Comparison of ENCODE assay signal across 1 cellular context in the genomic region with DNA sequence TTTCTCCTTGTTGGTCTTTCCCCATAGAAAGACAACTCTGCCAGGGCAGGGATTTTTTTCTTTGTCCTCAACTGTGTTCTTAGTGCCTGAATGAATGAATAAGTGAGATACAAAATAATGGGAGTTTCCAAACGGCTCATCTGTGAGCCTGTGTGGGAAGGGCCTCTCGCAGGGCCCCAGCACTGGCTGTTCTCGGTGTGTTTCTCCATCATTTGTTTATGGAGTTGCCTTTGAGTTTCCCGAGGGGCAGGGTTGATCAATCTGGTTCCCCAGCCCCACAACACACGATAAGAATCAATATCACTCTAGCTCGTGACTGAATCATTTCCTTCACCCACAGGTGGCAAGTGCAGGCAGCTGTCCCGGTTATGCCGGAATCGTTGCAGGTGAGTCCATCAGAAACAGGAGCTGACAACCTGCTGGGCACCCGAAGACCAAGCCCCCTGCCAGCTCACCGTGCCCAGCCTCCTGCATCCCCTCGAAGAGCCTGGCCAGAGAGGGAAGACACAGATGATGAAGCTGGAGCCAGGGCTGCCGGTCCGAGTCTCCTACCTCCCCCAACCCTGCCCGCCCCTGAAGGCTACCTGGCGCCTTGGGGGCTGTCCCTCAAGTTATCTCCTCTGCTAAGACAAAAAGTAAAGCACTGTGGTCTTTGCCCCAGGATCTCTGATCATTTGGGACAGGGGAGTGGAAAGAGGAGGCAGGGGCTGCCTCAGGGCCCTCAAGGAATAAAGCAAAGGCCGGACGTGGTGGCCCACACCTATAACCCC.
TF ChIP-seq lines count a peak whose summit lies in the region.

No MANE protein-coding gene starts in this region.

TF ChIP-seq in K562, 482 proteins besides CTCF, POLR2A, EP300 and RAD21:
- TF ChIP-seq POLR2G (IDR thresholded peaks at IDR 0.05; ENCODE audit: low read depth, low read length) (peak; percentile 47), RBFOX2 (IDR thresholded peaks at IDR 0.05; ENCODE audit: low read depth, low read length) (peak; percentile 54), ILK (tag; IDR thresholded peaks at IDR 0.05; ENCODE audit: borderline replicate concordance, low read depth) (no peak)
- TF ChIP-seq, protein P1, sequence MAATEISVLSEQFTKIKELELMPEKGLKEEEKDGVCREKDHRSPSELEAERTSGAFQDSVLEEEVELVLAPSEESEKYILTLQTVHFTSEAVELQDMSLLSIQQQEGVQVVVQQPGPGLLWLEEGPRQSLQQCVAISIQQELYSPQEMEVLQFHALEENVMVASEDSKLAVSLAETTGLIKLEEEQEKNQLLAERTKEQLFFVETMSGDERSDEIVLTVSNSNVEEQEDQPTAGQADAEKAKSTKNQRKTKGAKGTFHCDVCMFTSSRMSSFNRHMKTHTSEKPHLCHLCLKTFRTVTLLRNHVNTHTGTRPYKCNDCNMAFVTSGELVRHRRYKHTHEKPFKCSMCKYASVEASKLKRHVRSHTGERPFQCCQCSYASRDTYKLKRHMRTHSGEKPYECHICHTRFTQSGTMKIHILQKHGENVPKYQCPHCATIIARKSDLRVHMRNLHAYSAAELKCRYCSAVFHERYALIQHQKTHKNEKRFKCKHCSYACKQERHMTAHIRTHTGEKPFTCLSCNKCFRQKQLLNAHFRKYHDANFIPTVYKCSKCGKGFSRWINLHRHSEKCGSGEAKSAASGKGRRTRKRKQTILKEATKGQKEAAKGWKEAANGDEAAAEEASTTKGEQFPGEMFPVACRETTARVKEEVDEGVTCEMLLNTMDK (IDR thresholded peaks at IDR 0.05; ENCODE audit: borderline replicate concordance, insufficient read depth, low read depth, low read length, poor library complexity, severe bottlenecking), result no peak
